ENCODE assay signal across 1 cellular context in genomic region chr10:17428616-17429097, GRCh38.
TF ChIP-seq lines count a peak whose summit lies in the region.

No MANE protein-coding gene starts in this region.

TF ChIP-seq in K562, 482 proteins besides CTCF, POLR2A, EP300 and RAD21 (continued from another document and continues in another):
- TF ChIP-seq THAP7 (CRISPR knock-in tag; IDR thresholded peaks at IDR 0.05) (no peak), ZNF407 (IDR thresholded peaks at IDR 0.05; ENCODE audit: low read depth) (0 out of 2 replicates have a peak, but pooled peaks have one; percentile 55), TAF1 (IDR thresholded peaks at IDR 0.05; ENCODE audit: control insufficient read depth, extremely low read depth, insufficient read depth, low read length, severe bottlenecking) (peak; percentile 56), ZNF695 (CRISPR knock-in tag; IDR thresholded peaks at IDR 0.05) (no peak), PHF8 (IDR thresholded peaks at IDR 0.05; ENCODE audit: borderline replicate concordance, low read length) (peak; percentile 29; the same call in 1 of the 2 replicates), ZBTB40 (IDR thresholded peaks at IDR 0.05) (no peak), ZBTB40 (CRISPR knock-in tag; IDR thresholded peaks at IDR 0.05) (no peak), RBM14 (IDR thresholded peaks at IDR 0.05; ENCODE audit: borderline replicate concordance, insufficient read depth, low read depth, low read length) (no peak), CXXC5 (CRISPR knock-in tag; IDR thresholded peaks at IDR 0.05) (peak; percentile 89), ZNF311 (CRISPR knock-in tag; IDR thresholded peaks at IDR 0.05) (peak; percentile 88), SIN3A (IDR thresholded peaks at IDR 0.05; ENCODE audit: borderline replicate concordance in 2 of 2, control insufficient read depth in 1 of 2, low read depth in 2 of 2, low read length in 2 of 2) (peak in 1 of 2 experiments; percentile 58; a peak in 1 of 4 replicates), NR4A1 (CRISPR knock-in tag; IDR thresholded peaks at IDR 0.05) (peak; percentile 92), NR4A1 (tag; IDR thresholded peaks at IDR 0.05) (peak; percentile 96), ELF2 (CRISPR knock-in tag; IDR thresholded peaks at IDR 0.05) (0 out of 2 replicates have a peak, but pooled peaks have one; percentile 40), ETV1 (tag; conservative IDR thresholded peaks at IDR 0.05; ENCODE audit: low read depth) (peak; percentile 76), NCOR1 (IDR thresholded peaks at IDR 0.05) (peak; percentile 86), CC2D1A (IDR thresholded peaks at IDR 0.05) (peak; percentile 61; the same call in 1 of the 2 replicates), IFI16 (CRISPR knock-in tag; IDR thresholded peaks at IDR 0.05) (peak; percentile 90), FOXJ3 (CRISPR knock-in tag; IDR thresholded peaks at IDR 0.05) (no peak), ARID1B (IDR thresholded peaks at IDR 0.05) (peak; percentile 90), SRF (CRISPR knock-in tag; IDR thresholded peaks at IDR 0.05) (peak in 1 of 2 experiments; percentile 76; a peak in 1 of 4 replicates), ZBTB1 (CRISPR knock-in tag; IDR thresholded peaks at IDR 0.05; ENCODE audit: borderline replicate concordance, low read depth) (peak; percentile 83; the same call in 1 of the 2 replicates), MBD2 (IDR thresholded peaks at IDR 0.05; ENCODE audit: borderline replicate concordance, low read depth) (peak; percentile 59; the same call in 1 of the 2 replicates), RREB1 (CRISPR knock-in tag; IDR thresholded peaks at IDR 0.05) (peak; percentile 59; the same call in 1 of the 2 replicates), DACH1 (IDR thresholded peaks at IDR 0.05; ENCODE audit: partially characterized antibody) (no peak), MCM2 (IDR thresholded peaks at IDR 0.05; ENCODE audit: low read depth) (no peak), TBP (optimal IDR thresholded peaks at IDR 0.05; ENCODE audit: low read depth, low read length) (peak; percentile 28), FIP1L1 (IDR thresholded peaks at IDR 0.05; ENCODE audit: low read depth, low read length, poor library complexity, severe bottlenecking) (no peak), PTRF (tag; IDR thresholded peaks at IDR 0.05) (peak; percentile 87), NFE2L1 (tag; IDR thresholded peaks at IDR 0.05; ENCODE audit: borderline replicate concordance, low read depth) (no peak), GABPB1 (CRISPR knock-in tag; IDR thresholded peaks at IDR 0.05) (no peak), XRCC5 (IDR thresholded peaks at IDR 0.05; ENCODE audit: low read depth, low read length) (no peak; the same call in 1 of the 2 replicates), THRB (CRISPR knock-in tag; conservative IDR thresholded peaks at IDR 0.05) (0 out of 2 replicates have a peak, but pooled peaks have one; percentile 9), CCAR2 (IDR thresholded peaks at IDR 0.05; ENCODE audit: low read depth, low read length) (no peak)
